ENCODE assay signal across 24 cellular contexts in genomic region chr1:22228505-22228911, GRCh38.
A peak's percentile ranks its signal among the peaks of the same experiment; 100 is the strongest.
DNase-seq lines count a peak whose midpoint lies in the region; ATAC-seq and TF ChIP-seq lines count a peak whose summit lies in the region.
"Had no signal": no experiment of that assay in that cellular context is flagged by ENCODE, and none has a peak within 500 bp of the region (broad histone marks: within the 10 kb centered on the region; RNA-seq: fewer than 3 reads in every experiment).

No MANE protein-coding gene starts in this region.

- no peak overlapping the region for H3K4ac ChIP-seq in trophoblast cell (ENCODE audit: low read depth, low read length)

- H3K18ac ChIP-seq in trophoblast cell (ENCODE audit: low read length) = no peak overlapping the region

- no peaks in the 10 kb centered on the region for H3K27me3 ChIP-seq in trophoblast cell (ENCODE audit: insufficient read depth, low read length)
- H3K27me3 ChIP-seq: body of pancreas, right atrium auricular region, vagina had no signal

- no peak overlapping the region for H4K12ac ChIP-seq in trophoblast cell (ENCODE audit: low read depth, low read length)

- H3K79me1 ChIP-seq in trophoblast cell (ENCODE audit: low read length) = peaks cover 5% of the 10 kb centered on the region

- H3K9ac ChIP-seq in trophoblast cell (ENCODE audit: low read length) = no peak overlapping the region

- no peaks in the 10 kb centered on the region for H3K4me1 Mint-ChIP-seq in activated T-helper 1 cell treated with anti-CD3 and anti-CD28 coated beads, Interleukin-12 subunit alpha, Interleukin-12 subunit beta, Interleukin-2, Interleukin-4 antibody, amounts not matched to agents 30 ng/mL and 10 ng/mL and 1 ng/mL, durations not matched to agents 14 hours and 24 hours and 36 hours (ENCODE audit: low read depth)
- H3K4me1 Mint-ChIP-seq: activated CD8-positive, alpha-beta memory T cell treated with anti-CD3 and anti-CD28 coated beads, Interleukin-2, amount 10 ng/mL, durations not matched to agents 7 days and 5 days; activated naive CD8-positive, alpha-beta T cell treated with anti-CD3 and anti-CD28 coated beads for 36 hours; memory B cell had no signal

- no peaks in the 10 kb centered on the region for H3K9me3 ChIP-seq in trophoblast cell (ENCODE audit: insufficient read depth, low read depth, low read length)
- H3K9me3 ChIP-seq: body of pancreas, right atrium auricular region, vagina had no signal

- peaks cover 14 to 16% of the 10 kb centered on the region in 2 experiments for H3K4me1 ChIP-seq in trophoblast cell (ENCODE audit: control insufficient read depth in 1 of 2, insufficient read depth in 2 of 2, low read length in 2 of 2)
- H3K4me1 ChIP-seq: heart right ventricle, right atrium auricular region had no signal

- DNase-seq in NCI-H82 (lab: John Stamatoyannopoulos, UW) (peak; percentile 25), NCI-H82 treated with DMSO at 0.1 percent for 48 hours (lab: John Stamatoyannopoulos, UW; ENCODE audit: unreplicated experiment) (no peak), NCI-H226 (peak; percentile 30), epithelial cell of esophagus (ENCODE audit: low read depth) (peak; percentile 87), trophoblast cell (peak; percentile 62 to 64), Ammon's horn (ENCODE audit: low spot score) (no peak)
- no peak for DNase-seq in activated T-helper 1 cell treated with anti-CD3 and anti-CD28 coated beads, Interleukin-12 subunit alpha, Interleukin-12 subunit beta, Interleukin-2, Interleukin-4 antibody, amounts not matched to agents 30 ng/mL and 10 ng/mL and 1 ng/mL, durations not matched to agents 14 hours and 24 hours and 36 hours (ENCODE audit: low spot score)
- DNase-seq: activated CD4-positive, alpha-beta T cell treated with anti-CD3 and anti-CD28 coated beads for 4 hours; activated CD8-positive, alpha-beta memory T cell treated with anti-CD3 and anti-CD28 coated beads, Interleukin-2, amount 10 ng/mL, durations not matched to agents 7 days and 5 days; activated naive CD8-positive, alpha-beta T cell treated with anti-CD3 and anti-CD28 coated beads for 36 hours; cortex of kidney; GDM1; heart right ventricle; naive B cell; NCI-H1694 treated with DMSO at 0.1 percent for 48 hours; NCI-H510A; SHP77 had no signal

- H3K4me3 Mint-ChIP-seq in activated T-helper 1 cell treated with anti-CD3 and anti-CD28 coated beads, Interleukin-12 subunit alpha, Interleukin-12 subunit beta, Interleukin-2, Interleukin-4 antibody, amounts not matched to agents 30 ng/mL and 10 ng/mL and 1 ng/mL, durations not matched to agents 14 hours and 24 hours and 36 hours = no peak overlapping the region
- H3K4me3 Mint-ChIP-seq: activated CD8-positive, alpha-beta memory T cell treated with anti-CD3 and anti-CD28 coated beads, Interleukin-2, amount 10 ng/mL, durations not matched to agents 7 days and 5 days; activated naive CD8-positive, alpha-beta T cell treated with anti-CD3 and anti-CD28 coated beads for 36 hours; memory B cell; naive B cell had no signal

- peak overlapping the region; percentile 15 for H4K91ac ChIP-seq in trophoblast cell (ENCODE audit: low read depth, low read length)

- ATAC-seq in GM18505 (IDR thresholded peaks at IDR 0.05; ENCODE audit: unreplicated experiment) = no peak
- ATAC-seq: activated CD8-positive, alpha-beta memory T cell treated with anti-CD3 and anti-CD28 coated beads, Interleukin-2, amount 10 ng/mL, durations not matched to agents 7 days and 5 days; heart right ventricle had no signal

- no peak overlapping the region for H3K4me2 ChIP-seq in trophoblast cell (ENCODE audit: low read length)

- H3K36me3 Mint-ChIP-seq in activated T-helper 1 cell treated with anti-CD3 and anti-CD28 coated beads, Interleukin-12 subunit alpha, Interleukin-12 subunit beta, Interleukin-2, Interleukin-4 antibody, amounts not matched to agents 30 ng/mL and 10 ng/mL and 1 ng/mL, durations not matched to agents 14 hours and 24 hours and 36 hours (ENCODE audit: low read depth) = no peaks in the 10 kb centered on the region
- H3K36me3 Mint-ChIP-seq: activated CD8-positive, alpha-beta memory T cell treated with anti-CD3 and anti-CD28 coated beads, Interleukin-2, amount 10 ng/mL, durations not matched to agents 7 days and 5 days; activated naive CD8-positive, alpha-beta T cell treated with anti-CD3 and anti-CD28 coated beads for 36 hours; memory B cell had no signal

- no peaks in the 10 kb centered on the region for H3K36me3 ChIP-seq in trophoblast cell (ENCODE audit: control insufficient read depth in 1 of 2, insufficient read depth in 2 of 2, low read length in 2 of 2)
- H3K36me3 ChIP-seq: heart right ventricle, right atrium auricular region, vagina had no signal

- no peaks in the 10 kb centered on the region for H3K9me3 Mint-ChIP-seq in activated T-helper 1 cell treated with anti-CD3 and anti-CD28 coated beads, Interleukin-12 subunit alpha, Interleukin-12 subunit beta, Interleukin-2, Interleukin-4 antibody, amounts not matched to agents 30 ng/mL and 10 ng/mL and 1 ng/mL, durations not matched to agents 14 hours and 24 hours and 36 hours
- H3K9me3 Mint-ChIP-seq: activated naive CD8-positive, alpha-beta T cell treated with anti-CD3 and anti-CD28 coated beads for 36 hours; activated T-helper 2 cell treated with anti-CD3 and anti-CD28 coated beads, Interferon-gamma antibody, Interleukin-2, Interleukin-4, amounts not matched to agents 10 μg/mL and 5 μg/mL and 100 μg/mL, durations not matched to agents 14 hours and 24 hours and 36 hours had no signal

- H3K27ac Mint-ChIP-seq in activated T-helper 1 cell treated with anti-CD3 and anti-CD28 coated beads, Interleukin-12 subunit alpha, Interleukin-12 subunit beta, Interleukin-2, Interleukin-4 antibody, amounts not matched to agents 30 ng/mL and 10 ng/mL and 1 ng/mL, durations not matched to agents 14 hours and 24 hours and 36 hours = no peak overlapping the region
- H3K27ac Mint-ChIP-seq: activated CD8-positive, alpha-beta memory T cell treated with anti-CD3 and anti-CD28 coated beads, Interleukin-2, amount 10 ng/mL, durations not matched to agents 7 days and 5 days; activated naive CD8-positive, alpha-beta T cell treated with anti-CD3 and anti-CD28 coated beads for 36 hours; activated T-helper 2 cell treated with anti-CD3 and anti-CD28 coated beads, Interferon-gamma antibody, Interleukin-2, Interleukin-4, amounts not matched to agents 10 μg/mL and 5 μg/mL and 100 μg/mL, durations not matched to agents 14 hours and 24 hours and 36 hours; memory B cell; naive B cell had no signal

- no peak overlapping the region for H2AK5ac ChIP-seq in trophoblast cell (ENCODE audit: low read length)

- H3K14ac ChIP-seq in trophoblast cell (ENCODE audit: low read length) = peak overlapping the region; percentile 6

- H2BK12ac ChIP-seq in trophoblast cell (ENCODE audit: low read length) = no peak overlapping the region

- H2BK5ac ChIP-seq in trophoblast cell (ENCODE audit: low read depth, low read length, poor library complexity) = no peak overlapping the region

- H3K27me3 Mint-ChIP-seq in activated T-helper 1 cell treated with anti-CD3 and anti-CD28 coated beads, Interleukin-12 subunit alpha, Interleukin-12 subunit beta, Interleukin-2, Interleukin-4 antibody, amounts not matched to agents 30 ng/mL and 10 ng/mL and 1 ng/mL, durations not matched to agents 14 hours and 24 hours and 36 hours (ENCODE audit: insufficient read depth) = no peaks in the 10 kb centered on the region

- TF ChIP-seq CTCF in epithelial cell of esophagus (IDR thresholded peaks at IDR 0.05; ENCODE audit: insufficient read depth, low read depth, low read length, missing control alignments) = no peak

- no peak overlapping the region for H3K23ac ChIP-seq in trophoblast cell (ENCODE audit: low read length)

- no peak overlapping the region for H2BK120ac ChIP-seq in trophoblast cell (ENCODE audit: insufficient read depth, low read length, poor library complexity)

- no peak overlapping the region for H4K8ac ChIP-seq in trophoblast cell (ENCODE audit: low read depth, low read length)

- H2AFZ ChIP-seq in trophoblast cell (ENCODE audit: insufficient read depth, low read length, poor library complexity) = no peak overlapping the region

- intact Hi-C loops in activated T-helper 1 cell treated with anti-CD3 and anti-CD28 coated beads, Interleukin-12 subunit alpha, Interleukin-12 subunit beta, Interleukin-2, Interleukin-4 antibody, amounts not matched to agents 30 ng/mL and 10 ng/mL and 1 ng/mL, durations not matched to agents 14 hours and 24 hours and 36 hours (cut with micrococcal nuclease) = no loop called here

- H3K4me3 ChIP-seq in epithelial cell of esophagus (ENCODE audit: low read length) = no peak overlapping the region
- no peak overlapping the region for H3K4me3 ChIP-seq in trophoblast cell (ENCODE audit: low read depth, low read length)
- H3K4me3 ChIP-seq: body of pancreas, heart right ventricle, right atrium auricular region, vagina had no signal

- no peak overlapping the region for H3K27ac ChIP-seq in trophoblast cell (ENCODE audit: low read depth, low read length)
- H3K27ac ChIP-seq: body of pancreas, heart right ventricle, HL-60, right atrium auricular region, vagina had no signal

- H3K79me2 ChIP-seq in trophoblast cell (ENCODE audit: control insufficient read depth, insufficient read depth, low read length, poor library complexity) = no peaks in the 10 kb centered on the region

- no peak for TF ChIP-seq POLR2A in GM18505 (IDR thresholded peaks at IDR 0.05; ENCODE audit: borderline replicate concordance, extremely low read depth, insufficient read depth, insufficient read length)

- no CpG with 5 or more reads among the region's 7 CpGs for WGBS in trophoblast cell (ENCODE audit: extremely low coverage, insufficient coverage, insufficient read length)

Comparison
In these comparisons a context has a peak if more than half of its experiments do, and no peak if none do; other contexts are left out.
1. DNase-seq: peak in NCI-H82 (single experiment), NCI-H226 (single experiment), epithelial cell of esophagus (single experiment) and trophoblast cell (2 of 2); none in NCI-H82 treated with DMSO at 0.1 percent for 48 hours (single experiment), Ammon's horn (single experiment) and activated T-helper 1 cell treated with anti-CD3 and anti-CD28 coated beads, Interleukin-12 subunit alpha, Interleukin-12 subunit beta, Interleukin-2, Interleukin-4 antibody, amounts not matched to agents 30 ng/mL and 10 ng/mL and 1 ng/mL, durations not matched to agents 14 hours and 24 hours and 36 hours (single experiment).